26 cellular contexts compared by ENCODE assay signal in the genomic region with DNA sequence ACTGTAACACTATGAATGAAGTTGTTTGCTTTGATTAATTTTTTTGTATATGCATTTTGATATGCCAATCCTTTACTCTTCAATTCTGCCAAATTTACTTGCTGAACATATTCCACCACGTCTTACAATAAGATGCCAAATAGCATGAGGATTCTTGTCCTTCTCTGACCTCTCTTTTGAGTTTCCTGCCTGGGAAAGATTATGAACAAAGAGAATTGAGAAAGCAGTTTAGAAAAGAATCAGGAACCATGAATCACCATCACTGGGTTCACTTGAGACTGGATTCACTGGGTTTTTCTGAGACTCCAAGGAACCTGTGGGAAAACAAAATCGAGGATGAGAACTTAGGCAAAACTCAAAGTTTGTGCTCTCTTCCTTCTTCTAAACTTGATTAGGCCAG.
"Had no signal": no experiment of that assay in that cellular context is flagged by ENCODE, and none has a peak within 500 bp of the region (broad histone marks: within the 10 kb centered on the region; RNA-seq: fewer than 3 reads in every experiment).

No MANE protein-coding gene starts in this region.

- H3K27ac Mint-ChIP-seq: mesothelial cell of epicardium; naive B cell; natural killer cell treated with Interleukin-12 subunit alpha and Interleukin-12 subunit beta and Interleukin-15 and Interleukin-18, amount 100 ng/mL, for 72 hours; stimulated activated effector memory CD8-positive, alpha-beta T cell treated with anti-CD3 and anti-CD28 coated beads, Interleukin-12 subunit alpha, Interleukin-12 subunit beta, amount 100 ng/mL, for 72 hours had no signal

- DNase-seq: caudate nucleus; cerebellar nuclear complex; colonic mucosa; dermis blood vessel endothelial cell; effector memory CD4-positive, alpha-beta T cell; head of caudate nucleus; left cardiac atrium; left lung; mesenchymal stem cell; mucosa of descending colon; naive B cell; psoas muscle; right cardiac atrium; sigmoid colon; stimulated activated CD4-positive, alpha-beta T cell treated with anti-CD3 and anti-CD28 coated beads, Interleukin-2, amount 100 ng/mL, for 24 hours; stimulated activated CD4-positive, alpha-beta T cell treated with anti-CD3 and anti-CD28 coated beads, Interleukin-4, amount 100 ng/mL, for 24 hours; stimulated activated naive CD4-positive, alpha-beta T cell treated with Interleukin-2 at 50 U/mL for 16 hours; stomach; upper lobe of left lung had no signal

- H3K9me3 ChIP-seq: colonic mucosa, mucosa of descending colon, psoas muscle, sigmoid colon, stomach, thoracic aorta, tibial nerve, upper lobe of left lung had no signal

- ATAC-seq: left cardiac atrium; left lung; mucosa of descending colon; natural killer cell treated with Interleukin-12 subunit alpha and Interleukin-12 subunit beta and Interleukin-15 and Interleukin-18, amount 100 ng/mL, for 72 hours; psoas muscle; right cardiac atrium; stimulated activated effector memory CD8-positive, alpha-beta T cell treated with anti-CD3 and anti-CD28 coated beads, Interleukin-12 subunit alpha, Interleukin-12 subunit beta, amount 100 ng/mL, for 72 hours had no signal

- H3K4me1 ChIP-seq: colonic mucosa, left lung, psoas muscle, sigmoid colon, stomach, tibial nerve, upper lobe of left lung had no signal

- H2AFZ ChIP-seq: hepatocyte had no signal

- H3K4me2 ChIP-seq: hepatocyte had no signal

- H3K27me3 Mint-ChIP-seq: natural killer cell treated with Interleukin-12 subunit alpha and Interleukin-12 subunit beta and Interleukin-15 and Interleukin-18, amount 100 ng/mL, for 72 hours had no signal

- H3K36me3 ChIP-seq: colonic mucosa, left lung, sigmoid colon, stomach, thoracic aorta, tibial nerve, upper lobe of left lung had no signal

- H3K4me1 Mint-ChIP-seq: mesothelial cell of epicardium; neural crest cell; stimulated activated effector memory CD8-positive, alpha-beta T cell treated with anti-CD3 and anti-CD28 coated beads, Interleukin-12 subunit alpha, Interleukin-12 subunit beta, amount 100 ng/mL, for 72 hours had no signal

- H3K27me3 ChIP-seq: colonic mucosa, hepatocyte, left lung, sigmoid colon, stomach, tibial nerve, upper lobe of left lung had no signal

- H3K79me2 ChIP-seq: hepatocyte had no signal

- H3K36me3 Mint-ChIP-seq: stimulated activated effector memory CD8-positive, alpha-beta T cell treated with anti-CD3 and anti-CD28 coated beads, Interleukin-12 subunit alpha, Interleukin-12 subunit beta, amount 100 ng/mL, for 72 hours had no signal

- H3K4me3 ChIP-seq: colonic mucosa, hepatocyte, left lung, mucosa of descending colon, psoas muscle, sigmoid colon, stomach, thoracic aorta, tibial nerve, upper lobe of left lung had no signal

- H3K27ac ChIP-seq: colonic mucosa, hepatocyte, left lung, psoas muscle, sigmoid colon, stomach, tibial nerve, upper lobe of left lung had no signal

- H3K4me3 Mint-ChIP-seq: mesothelial cell of epicardium; naive B cell; natural killer cell treated with Interleukin-12 subunit alpha and Interleukin-12 subunit beta and Interleukin-15 and Interleukin-18, amount 100 ng/mL, for 72 hours; neural crest cell; stimulated activated effector memory CD8-positive, alpha-beta T cell treated with anti-CD3 and anti-CD28 coated beads, Interleukin-12 subunit alpha, Interleukin-12 subunit beta, amount 100 ng/mL, for 72 hours had no signal
